In genomic region chr12:50246873-50247612, GRCh38 we compare ENCODE assay signal across 1 cellular context.
TF ChIP-seq lines count a peak whose summit lies in the region.

No MANE protein-coding gene starts in this region.

TF ChIP-seq in HEK293, 187 proteins besides CTCF, POLR2A, EP300 and RAD21 (continued from another document and continues in another):
- TF ChIP-seq PATZ1 (tag by site-specific recombination; IDR thresholded peaks at IDR 0.05) (peak; percentile 92), ZFHX2 (tag by site-specific recombination; conservative IDR thresholded peaks at IDR 0.05) (peak; percentile 81), ZNF792 (tag by site-specific recombination; IDR thresholded peaks at IDR 0.05) (no peak), SP2 (tag by site-specific recombination; IDR thresholded peaks at IDR 0.05) (peak; percentile 59), ZNF112 (tag by site-specific recombination; IDR thresholded peaks at IDR 0.05) (no peak), ZFP41 (tag by site-specific recombination; IDR thresholded peaks at IDR 0.05; ENCODE audit: borderline replicate concordance) (no peak), ZBTB48 (tag by site-specific recombination; IDR thresholded peaks at IDR 0.05) (peak; percentile 66; the same call in 1 of the 2 replicates), ZNF677 (tag by site-specific recombination; IDR thresholded peaks at IDR 0.05) (no peak), ZNF645 (tag by site-specific recombination; IDR thresholded peaks at IDR 0.05) (no peak), ZNF184 (tag by site-specific recombination; IDR thresholded peaks at IDR 0.05) (peak; percentile 91), MZF1 (tag by site-specific recombination; IDR thresholded peaks at IDR 0.05; ENCODE audit: borderline replicate concordance) (peak; percentile 98), ZFP69B (tag by site-specific recombination; IDR thresholded peaks at IDR 0.05) (peak; percentile 86), ZNF280D (tag by site-specific recombination; IDR thresholded peaks at IDR 0.05) (no peak), ZNF24 (tag by site-specific recombination; IDR thresholded peaks at IDR 0.05) (peak; percentile 98), KLF16 (tag by site-specific recombination; IDR thresholded peaks at IDR 0.05) (peak; percentile 56; the same call in 1 of the 2 replicates), KLF9 (tag by site-specific recombination; IDR thresholded peaks at IDR 0.05; ENCODE audit: low read depth) (peak; percentile 53; the same call in 1 of the 2 replicates), ZNF629 (tag by site-specific recombination; IDR thresholded peaks at IDR 0.05) (peak; percentile 97), ZNF843 (tag by site-specific recombination; IDR thresholded peaks at IDR 0.05) (peak; percentile 84), ZNF335 (tag by site-specific recombination; conservative IDR thresholded peaks at IDR 0.05) (peak; percentile 69), ZNF391 (tag by site-specific recombination; IDR thresholded peaks at IDR 0.05; ENCODE audit: borderline replicate concordance, low read depth) (peak; percentile 61; the same call in 1 of the 2 replicates), GLIS1 (tag by site-specific recombination; IDR thresholded peaks at IDR 0.05) (peak; percentile 89), ZNF19 (tag by site-specific recombination; IDR thresholded peaks at IDR 0.05; ENCODE audit: low read depth) (no peak), PRDM4 (tag by site-specific recombination; IDR thresholded peaks at IDR 0.05) (no peak), ZNF76 (tag by site-specific recombination; IDR thresholded peaks at IDR 0.05; ENCODE audit: borderline replicate concordance, low read depth) (peak; percentile 40; the same call in 1 of the 2 replicates), ZNF266 (tag by site-specific recombination; IDR thresholded peaks at IDR 0.05; ENCODE audit: low read depth) (no peak), ZXDB (tag by site-specific recombination; IDR thresholded peaks at IDR 0.05) (peak; percentile 84), ZNF132 (tag by site-specific recombination; IDR thresholded peaks at IDR 0.05; ENCODE audit: borderline replicate concordance) (no peak), ZNF580 (tag by site-specific recombination; IDR thresholded peaks at IDR 0.05) (peak; percentile 76), ZNF624 (tag by site-specific recombination; IDR thresholded peaks at IDR 0.05) (no peak), ZEB2 (tag by site-specific recombination; IDR thresholded peaks at IDR 0.05) (peak; percentile 93; the same call in 1 of the 2 replicates), ZNF514 (tag by site-specific recombination; IDR thresholded peaks at IDR 0.05) (no peak), KLF8 (tag by site-specific recombination; IDR thresholded peaks at IDR 0.05) (peak; percentile 86), ZBTB44 (tag by site-specific recombination; IDR thresholded peaks at IDR 0.05) (no peak), SP7 (tag by site-specific recombination; IDR thresholded peaks at IDR 0.05) (peak; percentile 97)
- TF ChIP-seq, protein P1, sequence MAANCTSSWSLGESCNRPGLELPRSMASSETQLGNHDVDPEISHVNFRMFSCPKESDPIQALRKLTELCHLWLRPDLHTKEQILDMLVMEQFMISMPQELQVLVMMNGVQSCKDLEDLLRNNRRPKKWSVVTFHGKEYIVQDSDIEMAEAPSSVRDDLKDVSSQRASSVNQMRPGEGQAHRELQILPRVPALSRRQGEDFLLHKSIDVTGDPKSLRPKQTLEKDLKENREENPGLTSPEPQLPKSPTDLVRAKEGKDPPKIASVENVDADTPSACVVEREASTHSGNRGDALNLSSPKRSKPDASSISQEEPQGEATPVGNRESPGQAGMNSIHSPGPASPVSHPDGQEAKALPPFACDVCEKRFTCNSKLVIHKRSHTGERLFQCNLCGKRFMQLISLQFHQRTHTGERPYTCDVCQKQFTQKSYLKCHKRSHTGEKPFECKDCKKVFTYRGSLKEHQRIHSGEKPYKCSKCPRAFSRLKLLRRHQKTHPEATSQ (tag by site-specific recombination; IDR thresholded peaks at IDR 0.05): no peak
- TF ChIP-seq, protein P2, sequence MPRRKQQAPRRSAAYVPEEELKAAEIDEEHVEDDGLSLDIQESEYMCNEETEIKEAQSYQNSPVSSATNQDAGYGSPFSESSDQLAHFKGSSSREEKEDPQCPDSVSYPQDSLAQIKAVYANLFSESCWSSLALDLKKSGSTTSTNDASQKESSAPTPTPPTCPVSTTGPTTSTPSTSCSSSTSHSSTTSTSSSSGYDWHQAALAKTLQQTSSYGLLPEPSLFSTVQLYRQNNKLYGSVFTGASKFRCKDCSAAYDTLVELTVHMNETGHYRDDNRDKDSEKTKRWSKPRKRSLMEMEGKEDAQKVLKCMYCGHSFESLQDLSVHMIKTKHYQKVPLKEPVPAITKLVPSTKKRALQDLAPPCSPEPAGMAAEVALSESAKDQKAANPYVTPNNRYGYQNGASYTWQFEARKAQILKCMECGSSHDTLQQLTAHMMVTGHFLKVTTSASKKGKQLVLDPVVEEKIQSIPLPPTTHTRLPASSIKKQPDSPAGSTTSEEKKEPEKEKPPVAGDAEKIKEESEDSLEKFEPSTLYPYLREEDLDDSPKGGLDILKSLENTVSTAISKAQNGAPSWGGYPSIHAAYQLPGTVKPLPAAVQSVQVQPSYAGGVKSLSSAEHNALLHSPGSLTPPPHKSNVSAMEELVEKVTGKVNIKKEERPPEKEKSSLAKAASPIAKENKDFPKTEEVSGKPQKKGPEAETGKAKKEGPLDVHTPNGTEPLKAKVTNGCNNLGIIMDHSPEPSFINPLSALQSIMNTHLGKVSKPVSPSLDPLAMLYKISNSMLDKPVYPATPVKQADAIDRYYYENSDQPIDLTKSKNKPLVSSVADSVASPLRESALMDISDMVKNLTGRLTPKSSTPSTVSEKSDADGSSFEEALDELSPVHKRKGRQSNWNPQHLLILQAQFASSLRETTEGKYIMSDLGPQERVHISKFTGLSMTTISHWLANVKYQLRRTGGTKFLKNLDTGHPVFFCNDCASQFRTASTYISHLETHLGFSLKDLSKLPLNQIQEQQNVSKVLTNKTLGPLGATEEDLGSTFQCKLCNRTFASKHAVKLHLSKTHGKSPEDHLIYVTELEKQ (tag by site-specific recombination; IDR thresholded peaks at IDR 0.05; ENCODE audit: borderline replicate concordance): peak; percentile 79; the same call in 1 of the 2 replicates
- TF ChIP-seq, protein P3, sequence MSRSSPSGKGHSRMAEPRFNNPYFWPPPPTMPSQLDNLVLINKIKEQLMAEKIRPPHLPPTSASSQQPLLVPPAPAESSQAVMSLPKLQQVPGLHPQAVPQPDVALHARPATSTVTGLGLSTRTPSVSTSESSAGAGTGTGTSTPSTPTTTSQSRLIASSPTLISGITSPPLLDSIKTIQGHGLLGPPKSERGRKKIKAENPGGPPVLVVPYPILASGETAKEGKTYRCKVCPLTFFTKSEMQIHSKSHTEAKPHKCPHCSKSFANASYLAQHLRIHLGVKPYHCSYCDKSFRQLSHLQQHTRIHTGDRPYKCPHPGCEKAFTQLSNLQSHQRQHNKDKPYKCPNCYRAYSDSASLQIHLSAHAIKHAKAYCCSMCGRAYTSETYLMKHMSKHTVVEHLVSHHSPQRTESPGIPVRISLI (tag by site-specific recombination; IDR thresholded peaks at IDR 0.05): peak; percentile 99
- TF ChIP-seq, protein P4, sequence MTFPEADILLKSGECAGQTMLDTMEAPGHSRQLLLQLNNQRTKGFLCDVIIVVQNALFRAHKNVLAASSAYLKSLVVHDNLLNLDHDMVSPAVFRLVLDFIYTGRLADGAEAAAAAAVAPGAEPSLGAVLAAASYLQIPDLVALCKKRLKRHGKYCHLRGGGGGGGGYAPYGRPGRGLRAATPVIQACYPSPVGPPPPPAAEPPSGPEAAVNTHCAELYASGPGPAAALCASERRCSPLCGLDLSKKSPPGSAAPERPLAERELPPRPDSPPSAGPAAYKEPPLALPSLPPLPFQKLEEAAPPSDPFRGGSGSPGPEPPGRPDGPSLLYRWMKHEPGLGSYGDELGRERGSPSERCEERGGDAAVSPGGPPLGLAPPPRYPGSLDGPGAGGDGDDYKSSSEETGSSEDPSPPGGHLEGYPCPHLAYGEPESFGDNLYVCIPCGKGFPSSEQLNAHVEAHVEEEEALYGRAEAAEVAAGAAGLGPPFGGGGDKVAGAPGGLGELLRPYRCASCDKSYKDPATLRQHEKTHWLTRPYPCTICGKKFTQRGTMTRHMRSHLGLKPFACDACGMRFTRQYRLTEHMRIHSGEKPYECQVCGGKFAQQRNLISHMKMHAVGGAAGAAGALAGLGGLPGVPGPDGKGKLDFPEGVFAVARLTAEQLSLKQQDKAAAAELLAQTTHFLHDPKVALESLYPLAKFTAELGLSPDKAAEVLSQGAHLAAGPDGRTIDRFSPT (tag by site-specific recombination; IDR thresholded peaks at IDR 0.05): peak; percentile 83; the same call in 1 of the 2 replicates
